ENCODE assay signal across 1 cellular context in genomic region chr5:88279584-88279983, GRCh38.
TF ChIP-seq lines count a peak whose summit lies in the region.

No MANE protein-coding gene starts in this region.

TF ChIP-seq in K562, 482 proteins besides CTCF, POLR2A, EP300 and RAD21 (continued from another document):
- TF ChIP-seq PBX2 (CRISPR knock-in tag; IDR thresholded peaks at IDR 0.05; ENCODE audit: low read depth) = no peak
- TF ChIP-seq PBX2 (tag; conservative IDR thresholded peaks at IDR 0.05; ENCODE audit: low read depth) = peak; percentile 78
